ENCODE assay signal across 8 cellular contexts in the genomic region with DNA sequence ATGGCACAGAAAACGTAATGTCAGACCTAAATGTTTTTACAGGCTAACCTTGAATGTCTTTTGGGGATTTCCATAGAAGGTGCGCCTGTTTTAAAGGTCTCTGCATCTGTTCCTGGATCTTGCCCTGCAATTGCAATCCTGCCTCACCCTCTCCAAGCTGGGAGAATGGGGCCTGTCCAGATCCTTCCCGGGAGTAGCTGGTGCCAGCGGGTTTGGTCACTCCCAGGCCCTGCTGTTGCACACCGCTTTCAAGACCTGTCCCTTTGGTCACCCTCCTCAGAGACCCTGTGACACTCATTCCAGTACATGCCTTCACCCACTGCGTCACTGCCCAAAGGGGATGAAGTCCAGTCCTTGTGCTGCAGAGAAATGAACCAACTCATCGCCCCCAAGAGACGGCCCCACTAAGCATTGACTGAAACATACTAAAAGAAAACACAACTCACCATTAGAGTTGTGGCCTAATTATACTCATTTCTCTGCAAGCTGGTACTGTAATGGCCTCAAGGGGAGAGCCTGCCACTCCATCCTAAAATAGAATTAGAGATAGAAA. TPM values are rescaled to one million over a fixed set of nuclear protein-coding genes. Genes with fewer than 3 reads are reported as not detected.
A peak's percentile ranks its signal among the peaks of the same experiment; 100 is the strongest.
DNase-seq lines count a peak whose midpoint lies in the region; ATAC-seq and TF ChIP-seq lines count a peak whose summit lies in the region.

No MANE protein-coding gene starts in this region.

- H3K27me3 Mint-ChIP-seq in WTC11 (ENCODE audit: low read depth), result no peaks in the 10 kb centered on the region
- H3K27me3 Mint-ChIP-seq in neural crest cell (ENCODE audit: low read depth), result peaks cover 6% of the 10 kb centered on the region

- H3K4me1 Mint-ChIP-seq in WTC11, result peaks cover 51% of the 10 kb centered on the region
- H3K4me1 Mint-ChIP-seq in neural crest cell, result peaks cover 53% of the 10 kb centered on the region

- H3K4me3 ChIP-seq in AG10803 (ENCODE audit: low read length), result peak overlapping the region; percentile 19

- CTCF ChIA-PET in WTC11 (lab: Charles Lee), result interaction anchor here (0.6 to 3.3 kb wide), 20 partner anchors 10 to 808 kb away, joined by 3 to 13 read pairs (median 4); no protein-coding TSS in a partner anchor

- peak overlapping the region; percentile 100 for H3K27ac Mint-ChIP-seq in WTC11
- no peak overlapping the region for H3K27ac Mint-ChIP-seq in neural crest cell (ENCODE audit: unreplicated experiment)

- TF ChIP-seq CTCF in AG10803 (conservative IDR thresholded peaks at IDR 0.05; ENCODE audit: low read length) (no peak), WTC11 (IDR thresholded peaks at IDR 0.05) (no peak), neural crest cell (conservative IDR thresholded peaks at IDR 0.05) (no peak)

- DNase-seq in AG10803 (ENCODE audit: low read depth) (peak; percentile 54), HCEC 1CT (peak; percentile 1), WTC11 (ENCODE audit: low spot score) (peak; percentile 24), epithelial cell of prostate (ENCODE audit: low read depth, low spot score) (no peak), neural crest cell (ENCODE audit: low read depth, low spot score) (no peak)

- POLR2A ChIA-PET in WTC11 (lab: Charles Lee), result interaction anchor here (0.5 to 3.6 kb wide), 17 partner anchors 11 to 479 kb away, joined by 3 to 30 read pairs (median 4); no protein-coding TSS in a partner anchor

- no peak for ATAC-seq in WTC11
- no peak for ATAC-seq in GM19463 (IDR thresholded peaks at IDR 0.05; ENCODE audit: unreplicated experiment)
- ATAC-seq in GM21526 (IDR thresholded peaks at IDR 0.05; ENCODE audit: low FRiP score, unreplicated experiment), result no peak
- no peak for ATAC-seq in GM19351 (IDR thresholded peaks at IDR 0.05; ENCODE audit: unreplicated experiment)

- H3K36me3 Mint-ChIP-seq in WTC11 (peaks cover 15% of the 10 kb centered on the region), neural crest cell (ENCODE audit: low read depth) (peaks cover 7% of the 10 kb centered on the region)

- H3K4me3 Mint-ChIP-seq in WTC11 (peak overlapping the region; percentile 57), neural crest cell (peak overlapping the region; percentile 92)

- peak overlapping the region; percentile 100 for H3K27ac ChIP-seq in epithelial cell of prostate

- H3K9me3 Mint-ChIP-seq in WTC11 (no peaks in the 10 kb centered on the region), neural crest cell (no peaks in the 10 kb centered on the region)

TF ChIP-seq in WTC11, 78 proteins besides CTCF, POLR2A, EP300 and RAD21:
- TF ChIP-seq, protein P1, sequence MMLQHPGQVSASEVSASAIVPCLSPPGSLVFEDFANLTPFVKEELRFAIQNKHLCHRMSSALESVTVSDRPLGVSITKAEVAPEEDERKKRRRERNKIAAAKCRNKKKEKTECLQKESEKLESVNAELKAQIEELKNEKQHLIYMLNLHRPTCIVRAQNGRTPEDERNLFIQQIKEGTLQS (CRISPR knock-in tag; conservative IDR thresholded peaks at IDR 0.05), result no peak
- no peak for TF ChIP-seq GTF2I (CRISPR knock-in tag; conservative IDR thresholded peaks at IDR 0.05)

RNA-seq across cellular contexts. Expression of gene IRF2BP2, which starts 1.9 kb away (rescaled TPM):
- 61.9 to 70.9 TPM (median 62.4 TPM) in 3 replicates for total RNA-seq in WTC11 (2021)
- 55.6 and 59.9 TPM in 2 replicates for total RNA-seq in neural crest cell

Comparison
In these comparisons a context has a peak if more than half of its experiments do, and no peak if none do; other contexts are left out.
1. DNase-seq: peak in AG10803 (single experiment), HCEC 1CT (single experiment) and WTC11 (single experiment); none in epithelial cell of prostate (single experiment) and neural crest cell (single experiment).